In genomic region chr16:63982156-63982555, GRCh38 we compare ENCODE assay signal across 16 cellular contexts.
DNase-seq lines count a peak whose midpoint lies in the region; ATAC-seq lines count a peak whose summit lies in the region.
"Had no signal": no experiment of that assay in that cellular context is flagged by ENCODE, and none has a peak within 500 bp of the region (broad histone marks: within the 10 kb centered on the region; RNA-seq: fewer than 3 reads in every experiment).

No MANE protein-coding gene starts in this region.

- no peak overlapping the region for H4K91ac ChIP-seq in neuronal stem cell (ENCODE audit: low read depth, low read length, poor library complexity)

- H3K4ac ChIP-seq in neuronal stem cell (ENCODE audit: low read length) = no peak overlapping the region

- H3K9me3 ChIP-seq in HAP-1 (no peaks in the 10 kb centered on the region), neuronal stem cell (replicated peaks in 1 of 2; ENCODE audit: control insufficient read depth in 2 of 2, insufficient read depth in 1 of 2, low read depth in 1 of 2, low read length in 2 of 2) (no peaks in the 10 kb centered on the region)

- H3K4me3 ChIP-seq in HAP-1 (no peak overlapping the region), neuronal stem cell (ENCODE audit: low read length in 2 of 2) (no peak overlapping the region)

- H2BK15ac ChIP-seq in neuronal stem cell (ENCODE audit: low read length) = no peak overlapping the region

- H3K79me1 ChIP-seq in neuronal stem cell (ENCODE audit: low read depth, low read length) = no peaks in the 10 kb centered on the region

- peak overlapping the region; percentile 93 for H3K27ac ChIP-seq in neuronal stem cell (replicated peaks; ENCODE audit: low read length)

- H3K36me3 ChIP-seq in HAP-1 (replicated peaks) = no peaks in the 10 kb centered on the region
- H3K36me3 ChIP-seq in neuronal stem cell (replicated peaks in 1 of 2; ENCODE audit: control insufficient read depth in 2 of 2, insufficient read depth in 2 of 2, low read length in 2 of 2) = no peaks in the 10 kb centered on the region

- H3K27me3 ChIP-seq in HAP-1 (ENCODE audit: low read depth) = no peaks in the 10 kb centered on the region
- H3K27me3 ChIP-seq in neuronal stem cell (ENCODE audit: control insufficient read depth in 3 of 3, insufficient read depth in 3 of 3, low read depth in 1 of 3, low read length in 3 of 3) = no peaks in the 10 kb centered on the region

- H2AK5ac ChIP-seq in neuronal stem cell (ENCODE audit: low read depth, low read length) = no peak overlapping the region

- DNase-seq in HAP-1 (ENCODE audit: low spot score in 2 of 2) (peak; percentile 53 to 62), ecto neural progenitor cell (ENCODE audit: low spot score) (peak; percentile 51), iPS-NIHi11 (ENCODE audit: low spot score) (peak; percentile 16), neuronal stem cell (ENCODE audit: low spot score) (peak; percentile 57), SK-N-DZ (ENCODE audit: low spot score) (no peak), activated gamma-delta T cell (lab: John Stamatoyannopoulos, UW) (no peak)
- DNase-seq: ACHN; CD4-positive, alpha-beta memory T cell; DND-41; GF-D8; IMR-90; Kasumi-1; NCI-H187 treated with DMSO at 0.1 percent for 48 hours; NCI-H510A treated with DMSO at 0.1 percent for 48 hours; SHP77 treated with DMSO at 0.1 percent for 48 hours had no signal

- H3K4me1 ChIP-seq in HAP-1 (peaks cover 24% of the 10 kb centered on the region), neuronal stem cell (ENCODE audit: control insufficient read depth in 2 of 2, insufficient read depth in 1 of 2, low read depth in 1 of 2, low read length in 2 of 2) (peaks cover 7 to 26% of the 10 kb centered on the region in 2 donors)

- H3K18ac ChIP-seq in neuronal stem cell (ENCODE audit: low read length) = no peak overlapping the region

- H2AFZ ChIP-seq in neuronal stem cell (ENCODE audit: low read length) = peak overlapping the region; percentile 48

- no peak overlapping the region for H2BK120ac ChIP-seq in neuronal stem cell (ENCODE audit: low read depth, low read length)

- H2BK5ac ChIP-seq in neuronal stem cell (ENCODE audit: low read length) = no peak overlapping the region

- H2BK12ac ChIP-seq in neuronal stem cell (ENCODE audit: low read length) = no peak overlapping the region

- H3K9ac ChIP-seq in neuronal stem cell (ENCODE audit: low read depth, low read length, poor library complexity) = no peak overlapping the region

- no peak overlapping the region for H4K8ac ChIP-seq in neuronal stem cell (ENCODE audit: low read depth, low read length)

- in situ Hi-C loops in HAP-1 (cut with MboI; ENCODE audit: low sequenced_read_pairs) = no loop called here

- no peak overlapping the region for H3K14ac ChIP-seq in neuronal stem cell (ENCODE audit: low read length)

- no peak overlapping the region for H3K23ac ChIP-seq in neuronal stem cell (ENCODE audit: low read depth, low read length, poor library complexity)

- no CpG with 5 or more reads among the region's 5 CpGs for WGBS in neuronal stem cell (ENCODE audit: extremely low coverage in 2 of 2, insufficient read length in 2 of 2, insufficient replicate concordance in 1 of 2), 2 donors

- ATAC-seq in activated CD4-positive, CD25-positive, alpha-beta regulatory T cell treated with anti-CD3 and anti-CD28 coated beads, Interleukin-2, amount 50 U/mL, for 24 hours = no peak

- no peak overlapping the region for H3K4me2 ChIP-seq in neuronal stem cell (ENCODE audit: insufficient read depth, low read length, poor library complexity, severe bottlenecking)

Comparison
In these comparisons a context has a peak if more than half of its experiments do, and no peak if none do; other contexts are left out.
1. DNase-seq: peak in HAP-1 (2 of 2), ecto neural progenitor cell (single experiment), iPS-NIHi11 (single experiment) and neuronal stem cell (single experiment); none in SK-N-DZ (single experiment) and activated gamma-delta T cell (single experiment).